In the genomic region with DNA sequence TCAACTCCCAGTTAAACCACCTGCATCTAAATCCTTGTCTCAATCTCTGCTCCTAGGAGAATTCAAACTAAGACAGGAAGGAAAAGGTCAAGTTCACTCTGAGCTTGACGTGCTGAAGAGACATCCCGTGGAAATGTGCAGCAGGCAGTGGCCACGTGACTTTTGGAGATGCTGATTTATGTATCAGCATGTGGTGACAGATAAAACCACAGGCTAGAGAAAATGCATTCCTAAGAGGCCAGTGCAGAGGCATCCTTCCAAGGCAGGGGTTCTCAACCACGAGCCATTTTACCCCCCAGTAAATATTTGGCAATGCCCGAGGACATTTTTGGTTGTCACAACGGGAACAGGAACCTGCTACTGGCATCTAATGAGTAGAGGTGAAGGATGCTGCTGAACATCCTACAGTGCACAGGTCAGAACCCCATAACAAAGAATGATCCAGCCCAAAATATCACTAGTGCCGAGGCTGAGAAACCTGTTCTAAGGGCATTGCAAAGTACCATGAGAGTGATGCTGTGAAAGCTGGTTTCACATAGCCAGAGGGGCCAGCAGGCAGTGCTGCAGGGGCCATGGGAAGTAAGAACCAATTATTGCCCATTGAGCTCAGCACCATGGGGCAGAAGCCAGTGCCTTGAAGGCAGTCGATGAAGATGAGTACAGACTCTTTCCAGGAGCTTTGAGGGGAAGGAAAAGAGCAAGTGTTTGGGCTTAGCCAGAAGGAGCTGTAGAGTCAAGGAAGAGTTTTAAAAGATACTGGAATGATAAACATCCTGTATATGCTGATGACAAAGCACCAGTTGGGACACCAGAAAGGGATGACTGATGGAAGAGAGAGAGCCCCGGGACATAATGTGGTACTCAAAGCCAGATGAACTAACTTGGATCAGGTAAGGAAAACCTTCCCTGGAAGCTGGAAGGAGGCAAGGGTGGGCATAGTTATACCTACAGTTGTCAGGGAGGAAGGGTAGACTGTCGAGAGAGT, we compare ENCODE assay signal across 12 cellular contexts.
A peak's percentile ranks its signal among the peaks of the same experiment; 100 is the strongest.
DNase-seq lines count a peak whose midpoint lies in the region; FAIRE-seq and TF ChIP-seq lines count a peak whose summit lies in the region.
"Had no signal": no experiment of that assay in that cellular context is flagged by ENCODE, and none has a peak within 500 bp of the region (broad histone marks: within the 10 kb centered on the region; RNA-seq: fewer than 3 reads in every experiment).

No MANE protein-coding gene starts in this region.

- H3K4me1 ChIP-seq in astrocyte (ENCODE audit: insufficient read depth, low read length) (peaks cover 9% of the 10 kb centered on the region), left ventricle myocardium inferior (peaks cover 27% of the 10 kb centered on the region)

- H3K4me3 Mint-ChIP-seq in astrocyte (ENCODE audit: unreplicated experiment) = no peak overlapping the region

- peaks cover 22% of the 10 kb centered on the region for H3K4me1 Mint-ChIP-seq in astrocyte (ENCODE audit: low read depth, unreplicated experiment)

- TF ChIP-seq CTCF in HFF-Myc (IDR thresholded peaks at IDR 0.05; ENCODE audit: low read depth, low read length, missing control alignments) (no peak), astrocyte (IDR thresholded peaks at IDR 0.05; ENCODE audit: insufficient read depth, low read depth, low read length) (no peak), left ventricle myocardium inferior (IDR thresholded peaks at IDR 0.05; ENCODE audit: borderline replicate concordance) (no peak), coronary artery (IDR thresholded peaks at IDR 0.05) (no peak)

- no peak overlapping the region for H3K27ac Mint-ChIP-seq in astrocyte (ENCODE audit: unreplicated experiment)

- no peaks in the 10 kb centered on the region for H3K9me3 ChIP-seq in astrocyte (ENCODE audit: insufficient read depth, low read depth, low read length)
- no peaks in the 10 kb centered on the region for H3K9me3 ChIP-seq in left ventricle myocardium inferior (replicated peaks)

- peak; percentile 31 for DNase-seq in AG08396 (ENCODE audit: low spot score)
- DNase-seq in HFF-Myc (ENCODE audit: extremely low read depth, low read depth) = peak; percentile 38
- DNase-seq in astrocyte (ENCODE audit: low read depth) = peak; percentile 67
- DNase-seq in left ventricle myocardium inferior = no peak
- no peak for DNase-seq in hippocampal formation (lab: John Stamatoyannopoulos, UW)
- no peak for DNase-seq in NCI-H2081 treated with DMSO at 0.1 percent for 48 hours (lab: John Stamatoyannopoulos, UW)
- DNase-seq in coronary artery (ENCODE audit: low spot score) = no peak
- DNase-seq in NK-92 (lab: John Stamatoyannopoulos, UW; ENCODE audit: unreplicated experiment) = no peak
- DNase-seq: activated CD8-positive, alpha-beta memory T cell treated with anti-CD3 and anti-CD28 coated beads for 24 hours; Calu3; KG1; NCI-H524 had no signal

- H3K36me3 ChIP-seq in astrocyte (ENCODE audit: insufficient read depth, low read length) = no peaks in the 10 kb centered on the region
- no peaks in the 10 kb centered on the region for H3K36me3 ChIP-seq in left ventricle myocardium inferior

- no peaks in the 10 kb centered on the region for H3K27me3 Mint-ChIP-seq in astrocyte (ENCODE audit: low read depth, unreplicated experiment)

- no peak overlapping the region for H3K9ac ChIP-seq in astrocyte (ENCODE audit: low read length)

- no peaks in the 10 kb centered on the region for H3K9me3 Mint-ChIP-seq in astrocyte (ENCODE audit: unreplicated experiment)

- H3K79me2 ChIP-seq in astrocyte (ENCODE audit: insufficient read depth, low read length) = no peaks in the 10 kb centered on the region

- H3K4me3 ChIP-seq in HFF-Myc (replicated peaks; ENCODE audit: low read depth, low read length) (no peak overlapping the region), astrocyte (ENCODE audit: insufficient read depth, low read depth, low read length) (no peak overlapping the region), left ventricle myocardium inferior (no peak overlapping the region), coronary artery (no peak overlapping the region)

- no peak overlapping the region for H2AFZ ChIP-seq in astrocyte (ENCODE audit: low read depth, low read length)

- peaks cover 26% of the 10 kb centered on the region for H4K20me1 ChIP-seq in astrocyte (ENCODE audit: insufficient read depth, low read length)

- H3K36me3 Mint-ChIP-seq in astrocyte (ENCODE audit: low read depth, unreplicated experiment) = peaks cover 7% of the 10 kb centered on the region

- H3K27me3 ChIP-seq in astrocyte (ENCODE audit: insufficient read depth, low read length) (no peaks in the 10 kb centered on the region), left ventricle myocardium inferior (ENCODE audit: low read depth) (no peaks in the 10 kb centered on the region)

- H3K4me2 ChIP-seq in astrocyte (ENCODE audit: low read length) = peak overlapping the region; percentile 21

- FAIRE-seq in astrocyte (lab: Jason Lieb, UNC) = peak; percentile 34

- intact Hi-C loops in left ventricle myocardium inferior (cut with micrococcal nuclease) = no loop called here

- H3K27ac ChIP-seq in astrocyte (ENCODE audit: low read depth, low read length) (no peak overlapping the region), left ventricle myocardium inferior (replicated peaks) (peak overlapping the region; percentile 16), coronary artery (no peak overlapping the region)

Comparison
In these comparisons a context has a peak if more than half of its experiments do, and no peak if none do; other contexts are left out.
1. DNase-seq: peak in AG08396 (single experiment), HFF-Myc (single experiment) and astrocyte (single experiment); none in left ventricle myocardium inferior (single experiment), hippocampal formation (0 of 2), NCI-H2081 treated with DMSO at 0.1 percent for 48 hours (single experiment), coronary artery (single experiment) and NK-92 (single experiment).